ENCODE assay signal across 1 cellular context in genomic region chr14:34711808-34712712, GRCh38.
TF ChIP-seq lines count a peak whose summit lies in the region.

No MANE protein-coding gene starts in this region.

TF ChIP-seq in GM23338, 12 proteins besides CTCF, POLR2A, EP300 and RAD21 (continued from another document):
- TF ChIP-seq ZNF462 (CRISPR knock-in tag; IDR thresholded peaks at IDR 0.05) (no peak), JUNB (IDR thresholded peaks at IDR 0.05; ENCODE audit: unreplicated experiment) (no peak), POLR2AphosphoS5 (IDR thresholded peaks at IDR 0.05; ENCODE audit: low read depth) (no peak), ZNF331 (CRISPR knock-in tag; IDR thresholded peaks at IDR 0.05; ENCODE audit: low read depth) (no peak), NANOG (IDR thresholded peaks at IDR 0.05; ENCODE audit: borderline replicate concordance) (no peak), EZH2phosphoT487 (IDR thresholded peaks at IDR 0.05; ENCODE audit: unreplicated experiment) (no peak), EZH2 (IDR thresholded peaks at IDR 0.05; ENCODE audit: low read depth, unreplicated experiment) (no peak), ZNF114 (CRISPR knock-in tag; IDR thresholded peaks at IDR 0.05) (no peak)
- TF ChIP-seq, protein P1, sequence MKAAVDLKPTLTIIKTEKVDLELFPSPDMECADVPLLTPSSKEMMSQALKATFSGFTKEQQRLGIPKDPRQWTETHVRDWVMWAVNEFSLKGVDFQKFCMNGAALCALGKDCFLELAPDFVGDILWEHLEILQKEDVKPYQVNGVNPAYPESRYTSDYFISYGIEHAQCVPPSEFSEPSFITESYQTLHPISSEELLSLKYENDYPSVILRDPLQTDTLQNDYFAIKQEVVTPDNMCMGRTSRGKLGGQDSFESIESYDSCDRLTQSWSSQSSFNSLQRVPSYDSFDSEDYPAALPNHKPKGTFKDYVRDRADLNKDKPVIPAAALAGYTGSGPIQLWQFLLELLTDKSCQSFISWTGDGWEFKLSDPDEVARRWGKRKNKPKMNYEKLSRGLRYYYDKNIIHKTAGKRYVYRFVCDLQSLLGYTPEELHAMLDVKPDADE (IDR thresholded peaks at IDR 0.05), result no peak
- TF ChIP-seq, protein P2, sequence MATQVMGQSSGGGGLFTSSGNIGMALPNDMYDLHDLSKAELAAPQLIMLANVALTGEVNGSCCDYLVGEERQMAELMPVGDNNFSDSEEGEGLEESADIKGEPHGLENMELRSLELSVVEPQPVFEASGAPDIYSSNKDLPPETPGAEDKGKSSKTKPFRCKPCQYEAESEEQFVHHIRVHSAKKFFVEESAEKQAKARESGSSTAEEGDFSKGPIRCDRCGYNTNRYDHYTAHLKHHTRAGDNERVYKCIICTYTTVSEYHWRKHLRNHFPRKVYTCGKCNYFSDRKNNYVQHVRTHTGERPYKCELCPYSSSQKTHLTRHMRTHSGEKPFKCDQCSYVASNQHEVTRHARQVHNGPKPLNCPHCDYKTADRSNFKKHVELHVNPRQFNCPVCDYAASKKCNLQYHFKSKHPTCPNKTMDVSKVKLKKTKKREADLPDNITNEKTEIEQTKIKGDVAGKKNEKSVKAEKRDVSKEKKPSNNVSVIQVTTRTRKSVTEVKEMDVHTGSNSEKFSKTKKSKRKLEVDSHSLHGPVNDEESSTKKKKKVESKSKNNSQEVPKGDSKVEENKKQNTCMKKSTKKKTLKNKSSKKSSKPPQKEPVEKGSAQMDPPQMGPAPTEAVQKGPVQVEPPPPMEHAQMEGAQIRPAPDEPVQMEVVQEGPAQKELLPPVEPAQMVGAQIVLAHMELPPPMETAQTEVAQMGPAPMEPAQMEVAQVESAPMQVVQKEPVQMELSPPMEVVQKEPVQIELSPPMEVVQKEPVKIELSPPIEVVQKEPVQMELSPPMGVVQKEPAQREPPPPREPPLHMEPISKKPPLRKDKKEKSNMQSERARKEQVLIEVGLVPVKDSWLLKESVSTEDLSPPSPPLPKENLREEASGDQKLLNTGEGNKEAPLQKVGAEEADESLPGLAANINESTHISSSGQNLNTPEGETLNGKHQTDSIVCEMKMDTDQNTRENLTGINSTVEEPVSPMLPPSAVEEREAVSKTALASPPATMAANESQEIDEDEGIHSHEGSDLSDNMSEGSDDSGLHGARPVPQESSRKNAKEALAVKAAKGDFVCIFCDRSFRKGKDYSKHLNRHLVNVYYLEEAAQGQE (IDR thresholded peaks at IDR 0.05; ENCODE audit: unreplicated experiment), result no peak
